1 cellular context compared by ENCODE assay signal in genomic region chr22:26797910-26798309, GRCh38.
TF ChIP-seq lines count a peak whose summit lies in the region.

No MANE protein-coding gene starts in this region.

TF ChIP-seq in H1, 55 proteins besides CTCF, POLR2A, EP300 and RAD21 (continued from another document):
- TF ChIP-seq KDM4A (IDR thresholded peaks at IDR 0.05; ENCODE audit: low read depth, low read length, severe bottlenecking) = no peak
